ENCODE assay signal across 8 cellular contexts in the genomic region with DNA sequence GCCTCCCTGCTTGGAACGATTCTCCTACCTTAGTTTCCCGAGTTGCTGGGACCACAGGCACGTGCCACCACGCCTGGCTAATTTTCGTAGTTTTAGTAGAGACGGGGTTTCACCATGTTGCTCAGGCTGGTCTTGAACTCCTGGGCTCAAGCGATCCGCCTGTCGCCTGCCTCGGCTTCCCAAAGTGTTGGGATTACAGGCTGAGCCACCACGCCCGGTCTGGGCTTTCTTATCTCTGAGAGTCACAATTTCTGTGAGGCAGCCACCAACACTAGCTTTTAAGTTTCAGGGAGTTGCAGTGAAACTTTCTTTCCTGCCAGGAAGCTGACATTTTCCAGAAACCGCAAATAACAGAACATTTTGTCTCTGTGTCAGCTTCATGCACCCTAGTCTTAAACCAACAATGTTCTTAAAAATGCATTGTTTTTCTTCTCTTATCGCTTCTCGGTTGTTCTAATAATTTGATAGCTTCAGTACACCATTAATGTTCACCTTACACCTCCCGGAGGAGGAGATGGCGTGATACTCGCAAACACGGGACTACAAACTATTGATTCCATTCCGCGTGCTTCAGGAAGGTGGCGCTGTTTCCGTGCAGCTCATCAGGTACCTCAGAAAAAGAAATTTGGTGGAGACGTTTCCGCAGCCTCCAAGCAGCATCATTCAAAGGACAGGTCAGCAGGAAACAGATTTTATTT. TPM values are rescaled to one million over a fixed set of nuclear protein-coding genes. Genes with fewer than 3 reads are reported as not detected.
DNase-seq lines count a peak whose midpoint lies in the region; ATAC-seq lines count a peak whose summit lies in the region.

No MANE protein-coding gene starts in this region.

- H3K36me3 ChIP-seq in BLaER1 = no peaks in the 10 kb centered on the region

- H3K27ac ChIP-seq in BLaER1 = no peak overlapping the region

- H3K4me1 ChIP-seq in BLaER1 = peaks cover 11% of the 10 kb centered on the region

- H3K4me3 ChIP-seq in BLaER1 = no peak overlapping the region

- peak; percentile 53 for DNase-seq in NCI-H2196 (lab: John Stamatoyannopoulos, UW; ENCODE audit: unreplicated experiment)
- peak; percentile 62 for DNase-seq in central memory CD4-positive, alpha-beta T cell
- DNase-seq in left lobe of liver (ENCODE audit: low spot score) = peak; percentile 67
- peak; percentile 56 to 60 for DNase-seq in stimulated activated CD4-positive, alpha-beta T cell treated with anti-CD3 and anti-CD28 coated beads, Interleukin-2, amount 100 ng/mL, for 48 hours

- no peaks in the 10 kb centered on the region for H4K20me1 ChIP-seq in BLaER1

- H3K9ac ChIP-seq in BLaER1 = no peak overlapping the region

- H3K27me3 ChIP-seq in BLaER1 = no peaks in the 10 kb centered on the region

- ATAC-seq in GM21723 (IDR thresholded peaks at IDR 0.05; ENCODE audit: unreplicated experiment) (peak; percentile 54), left lobe of liver (peak; percentile 97), GM18519 (IDR thresholded peaks at IDR 0.05; ENCODE audit: low FRiP score, unreplicated experiment) (no peak)
- peak; percentile 77 to 78 for ATAC-seq in activated CD4-positive, CD25-positive, alpha-beta regulatory T cell treated with anti-CD3 and anti-CD28 coated beads, Interleukin-2, amount 50 U/mL, for 24 hours

- peak overlapping the region; percentile 42 for H3K4me2 ChIP-seq in BLaER1

- H3K9me3 ChIP-seq in BLaER1 = no peaks in the 10 kb centered on the region

RNA-seq across cellular contexts. Expression of a gene that starts 7.4 kb away (rescaled TPM):
- total RNA-seq in left lobe of liver = 11.0 TPM
